In genomic region chr2:168751104-168751768, GRCh38 we compare ENCODE assay signal across 9 cellular contexts. TPM values are rescaled to one million over a fixed set of nuclear protein-coding genes. Genes with fewer than 3 reads are reported as not detected.
DNase-seq lines count a peak whose midpoint lies in the region; ATAC-seq and TF ChIP-seq lines count a peak whose summit lies in the region.
"Had no signal": no experiment of that assay in that cellular context is flagged by ENCODE, and none has a peak within 500 bp of the region (broad histone marks: within the 10 kb centered on the region; RNA-seq: fewer than 3 reads in every experiment).

No MANE protein-coding gene starts in this region.

- CTCF ChIA-PET in activated naive CD4-positive, alpha-beta T cell treated with anti-CD3 and anti-CD28 coated beads for 36 hours (lab: Charles Lee) = interaction anchor here (0.6 to 1.1 kb wide), 2 partner anchors 8 to 22 kb away, joined by 3 read pairs; no protein-coding TSS in a partner anchor

- H3K4me1 Mint-ChIP-seq in activated naive CD4-positive, alpha-beta T cell treated with anti-CD3 and anti-CD28 coated beads for 36 hours (ENCODE audit: low read depth) = peaks cover 70% of the 10 kb centered on the region
- peaks cover 33% of the 10 kb centered on the region for H3K4me1 Mint-ChIP-seq in T-helper 2 cell treated with Interferon-gamma antibody and Interleukin-4, amounts not matched to agents 5 μg/mL and 100 μg/mL, for 36 hours (ENCODE audit: low read depth)

- intact Hi-C loops in activated naive CD4-positive, alpha-beta T cell treated with anti-CD3 and anti-CD28 coated beads for 36 hours (cut with micrococcal nuclease) = loop anchor here (1.0 to 10.0 kb wide), 3 partner anchors 261 to 616 kb away; no protein-coding TSS in a partner anchor

- DNase-seq in activated naive CD4-positive, alpha-beta T cell treated with anti-CD3 and anti-CD28 coated beads for 36 hours = peak; percentile 59
- no peak for DNase-seq in activated naive CD4-positive, alpha-beta T cell (lab: John Stamatoyannopoulos, UW)
- DNase-seq in T-helper 2 cell treated with Interferon-gamma antibody and Interleukin-4, amounts not matched to agents 5 μg/mL and 100 μg/mL, for 36 hours (ENCODE audit: low spot score) = peak; percentile 29
- peak; percentile 25 for DNase-seq in stimulated activated CD8-positive, alpha-beta memory T cell treated with anti-CD3 and anti-CD28 coated beads, Interleukin-4, amount 100 ng/mL, for 48 hours
- DNase-seq in NCI-H345 treated with DMSO at 0.1 percent for 48 hours (lab: John Stamatoyannopoulos, UW; ENCODE audit: unreplicated experiment) (no peak), NCI-H128 (lab: John Stamatoyannopoulos, UW; ENCODE audit: unreplicated experiment) (no peak)
- DNase-seq: SW 1271 had no signal

- H3K4me3 Mint-ChIP-seq in activated naive CD4-positive, alpha-beta T cell treated with anti-CD3 and anti-CD28 coated beads for 36 hours = no peak overlapping the region
- H3K4me3 Mint-ChIP-seq in T-helper 2 cell treated with Interferon-gamma antibody and Interleukin-4, amounts not matched to agents 5 μg/mL and 100 μg/mL, for 36 hours = peak overlapping the region; percentile 48

- no peaks in the 10 kb centered on the region for H3K9me3 Mint-ChIP-seq in activated naive CD4-positive, alpha-beta T cell treated with anti-CD3 and anti-CD28 coated beads for 36 hours
- H3K9me3 Mint-ChIP-seq in T-helper 2 cell treated with Interferon-gamma antibody and Interleukin-4, amounts not matched to agents 5 μg/mL and 100 μg/mL, for 36 hours = no peaks in the 10 kb centered on the region

- peaks cover 6% of the 10 kb centered on the region for H3K36me3 Mint-ChIP-seq in activated naive CD4-positive, alpha-beta T cell treated with anti-CD3 and anti-CD28 coated beads for 36 hours (ENCODE audit: low read depth)
- peaks cover 12% of the 10 kb centered on the region for H3K36me3 Mint-ChIP-seq in T-helper 2 cell treated with Interferon-gamma antibody and Interleukin-4, amounts not matched to agents 5 μg/mL and 100 μg/mL, for 36 hours (ENCODE audit: low read depth)

- H3K27me3 Mint-ChIP-seq in activated naive CD4-positive, alpha-beta T cell treated with anti-CD3 and anti-CD28 coated beads for 36 hours (ENCODE audit: low read depth) = no peaks in the 10 kb centered on the region
- no peaks in the 10 kb centered on the region for H3K27me3 Mint-ChIP-seq in T-helper 2 cell treated with Interferon-gamma antibody and Interleukin-4, amounts not matched to agents 5 μg/mL and 100 μg/mL, for 36 hours (ENCODE audit: low read depth)

- peak; percentile 90 for ATAC-seq in HG02678 (IDR thresholded peaks at IDR 0.05; ENCODE audit: unreplicated experiment)
- ATAC-seq in SK-N-SH treated with all-trans-retinoic acid at 6 μM for 48 hours = no peak

- no peak overlapping the region for H3K27ac Mint-ChIP-seq in activated naive CD4-positive, alpha-beta T cell treated with anti-CD3 and anti-CD28 coated beads for 36 hours
- H3K27ac Mint-ChIP-seq in T-helper 2 cell treated with Interferon-gamma antibody and Interleukin-4, amounts not matched to agents 5 μg/mL and 100 μg/mL, for 36 hours = peak overlapping the region; percentile 81

TF ChIP-seq in SK-N-SH treated with all-trans-retinoic acid at 6 μM for 48 hours, 23 proteins besides CTCF, POLR2A, EP300 and RAD21:
- TF ChIP-seq ARNTL (CRISPR knock-in tag; IDR thresholded peaks at IDR 0.05; ENCODE audit: borderline replicate concordance, low read depth) (no peak), TOX (CRISPR knock-in tag; IDR thresholded peaks at IDR 0.05; ENCODE audit: borderline replicate concordance) (no peak), ZNF8 (CRISPR knock-in tag; IDR thresholded peaks at IDR 0.05) (no peak), ISL1 (CRISPR knock-in tag; IDR thresholded peaks at IDR 0.05) (no peak), OSR1 (CRISPR knock-in tag; IDR thresholded peaks at IDR 0.05) (no peak), POU6F1 (CRISPR knock-in tag; IDR thresholded peaks at IDR 0.05; ENCODE audit: borderline replicate concordance, low read depth) (no peak), TSHZ2 (CRISPR knock-in tag; IDR thresholded peaks at IDR 0.05) (no peak), ZFP30 (CRISPR knock-in tag; IDR thresholded peaks at IDR 0.05) (no peak), SNAI2 (CRISPR knock-in tag; IDR thresholded peaks at IDR 0.05) (no peak), ZC3H10 (CRISPR knock-in tag; IDR thresholded peaks at IDR 0.05) (no peak)

RNA-seq across cellular contexts. Expression of gene NOSTRIN, which starts 51.2 kb away (rescaled TPM):
- not detected for total RNA-seq in activated naive CD4-positive, alpha-beta T cell treated with anti-CD3 and anti-CD28 coated beads for 36 hours

Comparison
In these comparisons a context has a peak if more than half of its experiments do, and no peak if none do; other contexts are left out.
1. DNase-seq: peak in activated naive CD4-positive, alpha-beta T cell treated with anti-CD3 and anti-CD28 coated beads for 36 hours (single experiment), T-helper 2 cell treated with Interferon-gamma antibody and Interleukin-4, amounts not matched to agents 5 μg/mL and 100 μg/mL, for 36 hours (single experiment) and stimulated activated CD8-positive, alpha-beta memory T cell treated with anti-CD3 and anti-CD28 coated beads, Interleukin-4, amount 100 ng/mL, for 48 hours (single experiment); none in activated naive CD4-positive, alpha-beta T cell (0 of 4), NCI-H345 treated with DMSO at 0.1 percent for 48 hours (single experiment) and NCI-H128 (single experiment).